6 cellular contexts compared by ENCODE assay signal in genomic region chr18:63363420-63363819, GRCh38. TPM values are rescaled to one million over a fixed set of nuclear protein-coding genes. Genes with fewer than 3 reads are reported as not detected.
DNase-seq lines count a peak whose midpoint lies in the region; ATAC-seq and TF ChIP-seq lines count a peak whose summit lies in the region.
"Not testable (repeated sequence)": the region's sequence is repeated elsewhere in the genome, so short reads cannot be mapped to it uniquely, and the experiment has no call there.

No MANE protein-coding gene starts in this region.

- CTCF ChIA-PET in A673 (lab: Charles Lee), result interaction anchor here (0.7 kb wide), 1 partner anchor 475 kb away, joined by 3 read pairs; no protein-coding TSS in a partner anchor
- CTCF ChIA-PET in CD4-positive, alpha-beta memory T cell (lab: Charles Lee; ENCODE audit: partially characterized antibody), result interaction anchor here (0.7 to 4.5 kb wide), 9 partner anchors 10 to 779 kb away, joined by 3 to 34 read pairs (median 3); no protein-coding TSS in a partner anchor

- not testable (repeated sequence) for H3K9me3 Mint-ChIP-seq in CD4-positive, alpha-beta memory T cell; IgD-negative memory B cell; activated T-helper 17 cell treated with anti-CD3 and anti-CD28 coated beads, Interleukin-2, amount 50 U/mL, for 72 hours; natural killer cell

- DNase-seq in A673 (ENCODE audit: low spot score); CD4-positive, alpha-beta memory T cell; T-helper 17 cell; natural killer cell: not testable (repeated sequence)

- POLR2A ChIA-PET in A673 (lab: Charles Lee; ENCODE audit: low non-redundant PET), result interaction anchor here (0.5 to 0.7 kb wide), 3 partner anchors 13 to 597 kb away, joined by 3 read pairs; no protein-coding TSS in a partner anchor
- POLR2A ChIA-PET in CD4-positive, alpha-beta memory T cell (lab: Charles Lee; ENCODE audit: partially characterized antibody), result interaction anchor here (0.8 to 4.5 kb wide), 7 partner anchors 14 to 208 kb away, joined by 3 to 55 read pairs (median 3); partner anchors contain the start of gene VPS4B

- H3K27me3 ChIP-seq in A673 (replicated peaks; ENCODE audit: insufficient read depth, low read depth, low read length, poor library complexity); CD4-positive, alpha-beta memory T cell (ENCODE audit: insufficient read depth, low read length): not testable (repeated sequence)

- H3K9me3 ChIP-seq in A673 (ENCODE audit: low read depth, low read length, poor library complexity, severe bottlenecking); CD4-positive, alpha-beta memory T cell (ENCODE audit: control insufficient read depth in 1 of 2, low read length in 2 of 2); T-helper 17 cell (ENCODE audit: control insufficient read depth, low read length, poor library complexity, severe bottlenecking): not testable (repeated sequence)

- not testable (repeated sequence) for BruUV-seq in A673 (replicated peaks; lab: Mats Ljungman, UMichigan)

- H3K27ac Mint-ChIP-seq in CD4-positive, alpha-beta memory T cell, result peak overlapping the region; percentile 11 to 89 (median 48)
- H3K27ac Mint-ChIP-seq in IgD-negative memory B cell, result peak overlapping the region in 2 of 3 donors; percentile 1 to 42
- peak overlapping the region; percentile 0 for H3K27ac Mint-ChIP-seq in T-helper 17 cell
- H3K27ac Mint-ChIP-seq in activated T-helper 17 cell treated with anti-CD3 and anti-CD28 coated beads, Interleukin-2, amount 50 U/mL, for 72 hours; natural killer cell: not testable (repeated sequence)

- ATAC-seq in T-helper 17 cell; activated T-helper 17 cell treated with anti-CD3 and anti-CD28 coated beads, Interleukin-2, amount 50 U/mL, for 72 hours (replicated peaks); natural killer cell: not testable (repeated sequence)

- H3K4me1 Mint-ChIP-seq in CD4-positive, alpha-beta memory T cell, result peaks cover 25 to 47% (median 37%) of the 10 kb centered on the region in 4 donors
- peaks cover 6 to 26% (median 20%) of the 10 kb centered on the region in 3 donors for H3K4me1 Mint-ChIP-seq in IgD-negative memory B cell
- peaks cover 29% of the 10 kb centered on the region for H3K4me1 Mint-ChIP-seq in T-helper 17 cell
- peaks cover 17% of the 10 kb centered on the region for H3K4me1 Mint-ChIP-seq in activated T-helper 17 cell treated with anti-CD3 and anti-CD28 coated beads, Interleukin-2, amount 50 U/mL, for 72 hours
- peaks cover 44 to 47% of the 10 kb centered on the region in 2 donors for H3K4me1 Mint-ChIP-seq in natural killer cell

- H3K4me1 ChIP-seq in A673 (ENCODE audit: insufficient read depth, low read length, poor library complexity, severe bottlenecking), result peaks cover 14% of the 10 kb centered on the region
- H3K4me1 ChIP-seq in CD4-positive, alpha-beta memory T cell (ENCODE audit: insufficient read depth, low read length), result peaks cover 35% of the 10 kb centered on the region

- not testable (repeated sequence) for H3K27me3 Mint-ChIP-seq in CD4-positive, alpha-beta memory T cell; IgD-negative memory B cell; T-helper 17 cell; activated T-helper 17 cell treated with anti-CD3 and anti-CD28 coated beads, Interleukin-2, amount 50 U/mL, for 72 hours; natural killer cell (ENCODE audit: low read depth in 2 of 2)

- peak overlapping the region in 1 of 8 donors; percentile 3 for H3K4me3 Mint-ChIP-seq in CD4-positive, alpha-beta memory T cell
- not testable (repeated sequence) for H3K4me3 Mint-ChIP-seq in IgD-negative memory B cell, T-helper 17 cell
- peak overlapping the region; percentile 97 for H3K4me3 Mint-ChIP-seq in activated T-helper 17 cell treated with anti-CD3 and anti-CD28 coated beads, Interleukin-2, amount 50 U/mL, for 72 hours
- H3K4me3 Mint-ChIP-seq in natural killer cell, result peak overlapping the region; percentile 32

- peaks cover 75% of the 10 kb centered on the region for H3K36me3 ChIP-seq in A673 (ENCODE audit: insufficient read depth, low read length, poor library complexity, severe bottlenecking)
- H3K36me3 ChIP-seq in CD4-positive, alpha-beta memory T cell (ENCODE audit: insufficient read depth, low read length), result not testable (repeated sequence)

- H3K27ac ChIP-seq in A673 (ENCODE audit: low read depth, low read length, poor library complexity, severe bottlenecking), result peak overlapping the region; percentile 99
- not testable (repeated sequence) for H3K27ac ChIP-seq in CD4-positive, alpha-beta memory T cell (ENCODE audit: low read depth, low read length)

- not testable (repeated sequence) for TF ChIP-seq CTCF in A673 (conservative IDR thresholded peaks at IDR 0.05; ENCODE audit: low read depth, low read length); natural killer cell (IDR thresholded peaks at IDR 0.05)

- H3K36me3 Mint-ChIP-seq in CD4-positive, alpha-beta memory T cell, result peaks cover 19 to 36% of the 10 kb centered on the region in 2 donors
- H3K36me3 Mint-ChIP-seq in IgD-negative memory B cell; T-helper 17 cell (ENCODE audit: low read depth); natural killer cell: not testable (repeated sequence)
- H3K36me3 Mint-ChIP-seq in activated T-helper 17 cell treated with anti-CD3 and anti-CD28 coated beads, Interleukin-2, amount 50 U/mL, for 72 hours (ENCODE audit: low read depth), result peaks cover 78% of the 10 kb centered on the region

- peak overlapping the region; percentile 96 for H3K4me3 ChIP-seq in A673 (ENCODE audit: low read depth, low read length, poor library complexity, severe bottlenecking)
- not testable (repeated sequence) for H3K4me3 ChIP-seq in CD4-positive, alpha-beta memory T cell (ENCODE audit: low read length in 2 of 2)

- intact Hi-C loops in A673 (cut with micrococcal nuclease; ENCODE audit: unreplicated experiment); CD4-positive, alpha-beta memory T cell (cut with micrococcal nuclease); natural killer cell (cut with micrococcal nuclease): not testable (repeated sequence)

RNA-seq across cellular contexts. Expression of gene KDSR, which starts 3.6 kb away (rescaled TPM):
- 449 and 493 TPM in 2 replicates for total RNA-seq in A673 (2021)
- 10 to 100 TPM; 59.4 to 61.7 TPM for total RNA-seq in CD4-positive, alpha-beta memory T cell
- 100 to 1,000 TPM; 108 to 134 TPM for polyA plus RNA-seq in CD4-positive, alpha-beta memory T cell
- polyA plus RNA-seq in IgD-negative memory B cell, result 40.2 TPM
- total RNA-seq in T-helper 17 cell, result 10 to 100 TPM; 55.2 to 71.2 TPM
- total RNA-seq in activated T-helper 17 cell treated with anti-CD3 and anti-CD28 coated beads, Interleukin-2, amount 50 U/mL, for 72 hours, result 100 to 1,000 TPM in 1 of 2 donors, 10 to 100 TPM in 1; 94.8 to 140 TPM
- total RNA-seq in natural killer cell, result 10 to 100 TPM; 11.1 to 15.1 (median 11.6) TPM

RNA-seq across cellular contexts. Expression of gene BCL2, which starts 43.9 kb away (rescaled TPM):
- total RNA-seq in A673 (2021) (19.6 and 24.9 TPM in 2 replicates), T-helper 17 cell (100 to 1,000 TPM; 134 to 136 TPM), natural killer cell (10 to 100 TPM; 28.2 to 64.2 (median 33.4) TPM)
- 10 to 100 TPM; 40.8 to 42.7 TPM for total RNA-seq in CD4-positive, alpha-beta memory T cell
- 10 to 100 TPM; 28.5 to 50.4 TPM for polyA plus RNA-seq in CD4-positive, alpha-beta memory T cell
- polyA plus RNA-seq in IgD-negative memory B cell, result 36.2 TPM
- 100 to 1,000 TPM in 1 of 2 donors, 10 to 100 TPM in 1; 95.4 to 269 TPM for total RNA-seq in activated T-helper 17 cell treated with anti-CD3 and anti-CD28 coated beads, Interleukin-2, amount 50 U/mL, for 72 hours

RNA-seq across cellular contexts. Expression of gene VPS4B, which starts 58.9 kb away (rescaled TPM):
- total RNA-seq in A673 (2021) (88.7 and 94.8 TPM in 2 replicates), T-helper 17 cell (10 to 100 TPM; 61.3 to 78.7 TPM), natural killer cell (100 to 1,000 TPM; 101 to 128 (median 107) TPM)
- total RNA-seq in CD4-positive, alpha-beta memory T cell, result 10 to 100 TPM; 93.0 to 94.9 TPM
- 10 to 100 TPM; 48.0 to 65.4 TPM for polyA plus RNA-seq in CD4-positive, alpha-beta memory T cell
- polyA plus RNA-seq in IgD-negative memory B cell, result 66.0 TPM
- total RNA-seq in activated T-helper 17 cell treated with anti-CD3 and anti-CD28 coated beads, Interleukin-2, amount 50 U/mL, for 72 hours, result 10 to 100 TPM; 63.8 to 72.3 TPM
